ENCODE assay signal across 21 cellular contexts in genomic region chr21:42760361-42760970, GRCh38.
"Had no signal": no experiment of that assay in that cellular context is flagged by ENCODE, and none has a peak within 500 bp of the region (broad histone marks: within the 10 kb centered on the region; RNA-seq: fewer than 3 reads in every experiment).

No MANE protein-coding gene starts in this region.

- H3K36me3 ChIP-seq: pancreas, uterus had no signal

- H3K4me1 Mint-ChIP-seq: activated CD4-positive, alpha-beta memory T cell treated with anti-CD3 and anti-CD28 coated beads, Interleukin-2, amount 10 ng/mL, durations not matched to agents 7 days and 5 days; activated naive CD4-positive, alpha-beta T cell treated with anti-CD3 and anti-CD28 coated beads, Interleukin-2, amount 10 ng/mL, durations not matched to agents 7 days and 5 days; nephron had no signal

- H3K9me3 Mint-ChIP-seq: activated CD4-positive, alpha-beta memory T cell treated with anti-CD3 and anti-CD28 coated beads, Interleukin-2, amount 10 ng/mL, durations not matched to agents 7 days and 5 days; activated CD4-positive, alpha-beta T cell treated with anti-CD3 and anti-CD28 coated beads, Interleukin-2, amount 10 ng/mL, durations not matched to agents 24 days and 14 days; activated naive CD4-positive, alpha-beta T cell treated with anti-CD3 and anti-CD28 coated beads, Interleukin-2, amount 10 ng/mL, durations not matched to agents 7 days and 5 days; activated T-cell treated with anti-CD3 and anti-CD28 coated beads, Interleukin-2, amount 50 U/mL, for 72 hours; memory B cell; nephron; T-helper 1 cell treated with Interleukin-12 subunit alpha and Interleukin-12 subunit beta and Interleukin-4 antibody, amounts not matched to agents 30 μg/mL and 1 μg/mL, for 36 hours had no signal

- H3K4me3 ChIP-seq: pancreas, transverse colon, uterus had no signal

- H3K27me3 Mint-ChIP-seq: activated CD4-positive, alpha-beta memory T cell treated with anti-CD3 and anti-CD28 coated beads, Interleukin-2, amount 10 ng/mL, durations not matched to agents 7 days and 5 days; activated CD4-positive, alpha-beta T cell treated with anti-CD3 and anti-CD28 coated beads, Interleukin-2, amount 10 ng/mL, durations not matched to agents 24 days and 14 days had no signal

- H3K36me3 Mint-ChIP-seq: activated naive CD4-positive, alpha-beta T cell treated with anti-CD3 and anti-CD28 coated beads, Interleukin-2, amount 10 ng/mL, durations not matched to agents 7 days and 5 days; memory B cell had no signal

- H3K27ac Mint-ChIP-seq: activated CD4-positive, alpha-beta memory T cell treated with anti-CD3 and anti-CD28 coated beads, Interleukin-2, amount 10 ng/mL, durations not matched to agents 7 days and 5 days; activated naive CD4-positive, alpha-beta T cell treated with anti-CD3 and anti-CD28 coated beads, Interleukin-2, amount 10 ng/mL, durations not matched to agents 7 days and 5 days; activated T-cell treated with anti-CD3 and anti-CD28 coated beads, Interleukin-2, amount 50 U/mL, for 72 hours; memory B cell; T-helper 1 cell treated with Interleukin-12 subunit alpha and Interleukin-12 subunit beta and Interleukin-4 antibody, amounts not matched to agents 30 μg/mL and 1 μg/mL, for 36 hours had no signal

- H3K9me3 ChIP-seq: pancreas, transverse colon, uterus had no signal

- H3K27ac ChIP-seq: foreskin keratinocyte, pancreas, transverse colon, uterus had no signal

- H3K4me1 ChIP-seq: foreskin keratinocyte, pancreas, transverse colon, uterus had no signal

- H3K4me3 Mint-ChIP-seq: activated CD4-positive, alpha-beta memory T cell treated with anti-CD3 and anti-CD28 coated beads, Interleukin-2, amount 10 ng/mL, durations not matched to agents 7 days and 5 days; activated CD4-positive, alpha-beta T cell treated with anti-CD3 and anti-CD28 coated beads, Interleukin-2, amount 10 ng/mL, durations not matched to agents 24 days and 14 days; activated naive CD4-positive, alpha-beta T cell treated with anti-CD3 and anti-CD28 coated beads, Interleukin-2, amount 10 ng/mL, durations not matched to agents 7 days and 5 days; activated T-cell treated with anti-CD3 and anti-CD28 coated beads, Interleukin-2, amount 50 U/mL, for 72 hours; memory B cell; nephron; T-helper 1 cell treated with Interleukin-12 subunit alpha and Interleukin-12 subunit beta and Interleukin-4 antibody, amounts not matched to agents 30 μg/mL and 1 μg/mL, for 36 hours had no signal

- DNase-seq: activated CD4-positive, alpha-beta memory T cell treated with anti-CD3 and anti-CD28 coated beads, Interleukin-2, amount 10 ng/mL, durations not matched to agents 7 days and 5 days; activated CD4-positive, alpha-beta T cell treated with anti-CD3 and anti-CD28 coated beads, Interleukin-2, amount 10 ng/mL, durations not matched to agents 24 days and 14 days; activated effector memory CD4-positive, alpha-beta T cell treated with Interleukin-2 at 50 U/mL for 16 hours; activated naive CD4-positive, alpha-beta T cell treated with anti-CD3 and anti-CD28 coated beads, Interleukin-2, amount 10 ng/mL, durations not matched to agents 7 days and 5 days; activated T-cell treated with anti-CD3 and anti-CD28 coated beads, Interleukin-2, amount 50 U/mL, for 72 hours; amygdala; cerebellar nuclear complex; cortex of kidney; erythroblast; foreskin keratinocyte; islet precursor cell; left cardiac atrium; right cardiac atrium; stimulated activated CD4-positive, alpha-beta T cell treated with anti-CD3 and anti-CD28 coated beads, Interleukin-1b, Interleukin-23, amount 100 ng/mL, for 48 hours; T1000; transverse colon; uterus had no signal

- H3K27me3 ChIP-seq: foreskin keratinocyte, pancreas, transverse colon, uterus had no signal
